Comparison of ENCODE assay signal across 8 cellular contexts in the genomic region with DNA sequence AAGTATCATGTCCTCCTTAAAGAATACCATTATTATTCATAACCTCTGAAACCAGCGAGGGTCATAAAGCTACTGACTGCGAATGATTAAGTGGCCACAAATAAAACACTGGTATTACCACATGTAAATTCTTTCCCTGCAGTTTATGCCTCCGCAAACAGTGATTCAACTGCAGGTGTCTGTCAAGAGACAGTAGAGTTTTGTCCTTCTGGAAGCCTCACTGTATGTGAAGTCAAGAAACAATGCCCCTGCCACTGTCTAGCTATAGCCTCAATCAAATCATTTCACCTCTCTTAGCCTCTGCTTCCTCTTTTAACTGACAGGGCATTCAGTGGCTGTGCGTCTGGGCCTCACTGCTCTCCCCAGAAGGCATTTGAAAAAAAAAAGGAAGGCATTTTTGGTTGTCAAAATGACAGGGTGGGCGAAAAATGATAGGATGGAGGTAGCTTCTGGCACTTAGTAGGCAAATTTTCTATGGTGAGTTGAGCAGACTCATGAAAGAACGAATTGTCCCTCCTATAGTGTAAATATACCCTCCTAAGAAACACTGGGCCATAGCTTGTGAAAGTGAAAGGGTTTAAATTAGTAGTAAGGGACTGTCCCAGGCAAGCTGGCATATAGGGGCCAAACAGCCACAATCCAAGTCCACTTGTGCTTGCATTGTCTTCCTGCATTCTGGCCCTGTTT.
DNase-seq lines count a peak whose midpoint lies in the region; ATAC-seq and TF ChIP-seq lines count a peak whose summit lies in the region.

No MANE protein-coding gene starts in this region.

- H3K27ac Mint-ChIP-seq in Calu3 (ENCODE audit: unreplicated experiment): peak overlapping the region; percentile 84
- no peak overlapping the region for H3K27ac Mint-ChIP-seq in activated naive CD4-positive, alpha-beta T cell treated with anti-CD3 and anti-CD28 coated beads for 36 hours

- H4K20me1 ChIP-seq in SK-N-SH (ENCODE audit: insufficient read depth) (no peaks in the 10 kb centered on the region), smooth muscle cell (ENCODE audit: low read depth) (no peaks in the 10 kb centered on the region)

- CTCF ChIA-PET in Calu3 (lab: Charles Lee) (interaction anchor here (0.7 to 2.0 kb wide), 10 partner anchors 10 to 216 kb away, joined by 3 to 7 read pairs (median 3); no protein-coding TSS in a partner anchor), SK-N-SH (lab: Yijun Ruan, JAX) (interaction anchor here (0.7 to 1.6 kb wide), 6 partner anchors 9 to 177 kb away, joined by 3 to 6 read pairs (median 3); no protein-coding TSS in a partner anchor)
- CTCF ChIA-PET in activated naive CD4-positive, alpha-beta T cell treated with anti-CD3 and anti-CD28 coated beads for 36 hours (lab: Charles Lee): interaction anchor here (0.6 kb wide), 2 partner anchors 216 to 545 kb away, joined by 4 to 5 read pairs; no protein-coding TSS in a partner anchor

- no peak for TF ChIP-seq CTCF in Calu3 (IDR thresholded peaks at IDR 0.05; ENCODE audit: unreplicated experiment)
- no peak for TF ChIP-seq CTCF in SK-N-SH (IDR thresholded peaks at IDR 0.05)
- no peak for TF ChIP-seq CTCF in foreskin keratinocyte (conservative IDR thresholded peaks at IDR 0.05)
- TF ChIP-seq CTCF in smooth muscle cell (IDR thresholded peaks at IDR 0.05; ENCODE audit: borderline replicate concordance, insufficient read depth, poor library complexity, severe bottlenecking): no peak

- peaks cover 3% of the 10 kb centered on the region for H3K36me3 Mint-ChIP-seq in Calu3 (ENCODE audit: insufficient read depth, unreplicated experiment)
- no peaks in the 10 kb centered on the region for H3K36me3 Mint-ChIP-seq in activated naive CD4-positive, alpha-beta T cell treated with anti-CD3 and anti-CD28 coated beads for 36 hours (ENCODE audit: low read depth)

- intact Hi-C loops in Calu3 (cut with micrococcal nuclease; ENCODE audit: unreplicated experiment): loop anchor here (10.0 kb wide), 3 partner anchors 93 to 203 kb away; no protein-coding TSS in a partner anchor
- intact Hi-C loops in activated naive CD4-positive, alpha-beta T cell treated with anti-CD3 and anti-CD28 coated beads for 36 hours (cut with micrococcal nuclease): no loop called here

- peaks cover 57% of the 10 kb centered on the region for H3K4me1 Mint-ChIP-seq in Calu3 (ENCODE audit: low read depth, unreplicated experiment)
- peaks cover 8% of the 10 kb centered on the region for H3K4me1 Mint-ChIP-seq in activated naive CD4-positive, alpha-beta T cell treated with anti-CD3 and anti-CD28 coated beads for 36 hours (ENCODE audit: low read depth)

- no peak for TF ChIP-seq RAD21 in SK-N-SH (IDR thresholded peaks at IDR 0.05; ENCODE audit: low read length)

- H3K9me3 Mint-ChIP-seq in Calu3 (ENCODE audit: low read depth, unreplicated experiment): no peaks in the 10 kb centered on the region
- H3K9me3 Mint-ChIP-seq in activated naive CD4-positive, alpha-beta T cell treated with anti-CD3 and anti-CD28 coated beads for 36 hours: no peaks in the 10 kb centered on the region

- peak overlapping the region; percentile 52 to 72 for H3K27ac ChIP-seq in SK-N-SH (ENCODE audit: low read depth in 2 of 2, low read length in 1 of 2)
- peak overlapping the region; percentile 69 for H3K27ac ChIP-seq in foreskin keratinocyte
- peak overlapping the region; percentile 98 for H3K27ac ChIP-seq in smooth muscle cell (ENCODE audit: low read depth)

- H3K36me3 ChIP-seq in SK-N-SH (replicated peaks in 1 of 2; ENCODE audit: control insufficient read depth in 1 of 2, insufficient read depth in 2 of 2, low read length in 1 of 2) (no peaks in the 10 kb centered on the region), smooth muscle cell (ENCODE audit: low read depth) (no peaks in the 10 kb centered on the region)

- DNase-seq in Calu3 (peak; percentile 37), SK-N-SH (no peak), foreskin keratinocyte (peak; percentile 95 to 96), smooth muscle cell (lab: John Stamatoyannopoulos, UW; ENCODE audit: unreplicated experiment) (no peak), iPS-NIHi11 (ENCODE audit: low spot score) (no peak)
- no peak for DNase-seq in activated naive CD4-positive, alpha-beta T cell treated with anti-CD3 and anti-CD28 coated beads for 36 hours

- H3K4me3 ChIP-seq in SK-N-SH (ENCODE audit: low read depth in 2 of 2, low read length in 1 of 2) (no peak overlapping the region), smooth muscle cell (no peak overlapping the region)

- H3K4me2 ChIP-seq in SK-N-SH (peak overlapping the region; percentile 46), smooth muscle cell (peak overlapping the region; percentile 41)

- H3F3A ChIP-seq in SK-N-SH (replicated peaks; ENCODE audit: insufficient read depth): peaks cover 24% of the 10 kb centered on the region
- peaks cover 27% of the 10 kb centered on the region for H3F3A ChIP-seq in smooth muscle cell (ENCODE audit: low read depth)

- WGBS in SK-N-SH (ENCODE audit: low lambda C conversion rate): 43% methylated on average over 6 of the region's 6 CpGs
- WGBS in smooth muscle cell (ENCODE audit: low lambda C conversion rate): 35% methylated on average over 6 of the region's 6 CpGs

- peak overlapping the region; percentile 49 for H3K4me3 Mint-ChIP-seq in Calu3 (ENCODE audit: low read depth, unreplicated experiment)
- no peak overlapping the region for H3K4me3 Mint-ChIP-seq in activated naive CD4-positive, alpha-beta T cell treated with anti-CD3 and anti-CD28 coated beads for 36 hours

- POLR2A ChIA-PET in SK-N-SH (lab: Yijun Ruan, JAX): no interaction called here

- H3K9me2 ChIP-seq in SK-N-SH: no peaks in the 10 kb centered on the region

- peak; percentile 48 to 81; a peak in 3 of 4 replicates for TF ChIP-seq EP300 in SK-N-SH (IDR thresholded peaks at IDR 0.05; ENCODE audit: borderline replicate concordance in 1 of 2, low read depth in 1 of 2, low read length in 1 of 2)

- H3K79me2 ChIP-seq in SK-N-SH (ENCODE audit: insufficient read depth): no peaks in the 10 kb centered on the region
- H3K79me2 ChIP-seq in smooth muscle cell (ENCODE audit: low read depth): no peaks in the 10 kb centered on the region

- BruUV-seq in Calu3 (replicated peaks; lab: Mats Ljungman, UMichigan): no TSS peak

- ATAC-seq in GM19395 (IDR thresholded peaks at IDR 0.05; ENCODE audit: unreplicated experiment): peak; percentile 81
- peak; percentile 80 for ATAC-seq in HG03342 (IDR thresholded peaks at IDR 0.05; ENCODE audit: unreplicated experiment)
- ATAC-seq in foreskin keratinocyte: peak; percentile 93

- H3K9me3 ChIP-seq in SK-N-SH (no peaks in the 10 kb centered on the region), smooth muscle cell (replicated peaks; ENCODE audit: low read depth) (no peaks in the 10 kb centered on the region)

- H3K27me3 ChIP-seq in SK-N-SH (ENCODE audit: insufficient read depth) (no peaks in the 10 kb centered on the region), foreskin keratinocyte (no peaks in the 10 kb centered on the region), smooth muscle cell (ENCODE audit: low read depth) (no peaks in the 10 kb centered on the region)

- H2AFZ ChIP-seq in SK-N-SH (ENCODE audit: low read depth) (peak overlapping the region; percentile 24; the same call in 1 of the 2 replicates), smooth muscle cell (ENCODE audit: low read depth) (no peak overlapping the region)

- H3K4me1 ChIP-seq in SK-N-SH (ENCODE audit: control insufficient read depth in 1 of 2, insufficient read depth in 2 of 2, low read depth in 1 of 2, low read length in 1 of 2) (peaks cover 11 to 32% of the 10 kb centered on the region in 2 experiments), foreskin keratinocyte (peaks cover 36% of the 10 kb centered on the region), smooth muscle cell (ENCODE audit: low read depth) (peaks cover 28% of the 10 kb centered on the region)

- H3K27me3 Mint-ChIP-seq in Calu3 (ENCODE audit: unreplicated experiment): no peaks in the 10 kb centered on the region
- no peaks in the 10 kb centered on the region for H3K27me3 Mint-ChIP-seq in activated naive CD4-positive, alpha-beta T cell treated with anti-CD3 and anti-CD28 coated beads for 36 hours (ENCODE audit: low read depth)

- H3K9ac ChIP-seq in SK-N-SH (peak overlapping the region; percentile 20), smooth muscle cell (ENCODE audit: low read depth) (no peak overlapping the region)

TF ChIP-seq in SK-N-SH, 30 proteins besides CTCF, POLR2A, EP300 and RAD21 (continues in another document):
- no peak for TF ChIP-seq ELF1 (IDR thresholded peaks at IDR 0.05)
- TF ChIP-seq, protein P1, sequence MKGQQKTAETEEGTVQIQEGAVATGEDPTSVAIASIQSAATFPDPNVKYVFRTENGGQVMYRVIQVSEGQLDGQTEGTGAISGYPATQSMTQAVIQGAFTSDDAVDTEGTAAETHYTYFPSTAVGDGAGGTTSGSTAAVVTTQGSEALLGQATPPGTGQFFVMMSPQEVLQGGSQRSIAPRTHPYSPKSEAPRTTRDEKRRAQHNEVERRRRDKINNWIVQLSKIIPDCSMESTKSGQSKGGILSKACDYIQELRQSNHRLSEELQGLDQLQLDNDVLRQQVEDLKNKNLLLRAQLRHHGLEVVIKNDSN (IDR thresholded peaks at IDR 0.05; ENCODE audit: borderline replicate concordance, low read depth): no peak
- TF ChIP-seq, protein P2, sequence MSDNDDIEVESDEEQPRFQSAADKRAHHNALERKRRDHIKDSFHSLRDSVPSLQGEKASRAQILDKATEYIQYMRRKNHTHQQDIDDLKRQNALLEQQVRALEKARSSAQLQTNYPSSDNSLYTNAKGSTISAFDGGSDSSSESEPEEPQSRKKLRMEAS (IDR thresholded peaks at IDR 0.05; ENCODE audit: low read depth): peak; percentile 58; the same call in 1 of the 2 replicates
- TF ChIP-seq FOSL2 (IDR thresholded peaks at IDR 0.05; ENCODE audit: borderline replicate concordance, low read depth): peak; percentile 67; the same call in 1 of the 2 replicates
- no peak for TF ChIP-seq RCOR1 (IDR thresholded peaks at IDR 0.05; ENCODE audit: low read length)
- peak; percentile 60; the same call in 1 of the 2 replicates for TF ChIP-seq TEAD4 (IDR thresholded peaks at IDR 0.05; ENCODE audit: borderline replicate concordance, insufficient read depth)
- peak; percentile 47; the same call in 1 of the 2 replicates for TF ChIP-seq NFIC (IDR thresholded peaks at IDR 0.05; ENCODE audit: borderline replicate concordance)
- peak; percentile 78; the same call in 1 of the 2 replicates for TF ChIP-seq FOXM1 (IDR thresholded peaks at IDR 0.05; ENCODE audit: low read depth)
- peak; percentile 67; the same call in 1 of the 2 replicates for TF ChIP-seq POLR2AphosphoS5 (IDR thresholded peaks at IDR 0.05; ENCODE audit: low read depth, low read length)
- TF ChIP-seq TCF12 (IDR thresholded peaks at IDR 0.05): peak; percentile 95
- no peak for TF ChIP-seq SMC3 (IDR thresholded peaks at IDR 0.05; ENCODE audit: low read depth, low read length)

Comparison
In these comparisons a context has a peak if more than half of its experiments do, and no peak if none do; other contexts are left out.
1. DNase-seq: peak in Calu3 (single experiment) and foreskin keratinocyte (2 of 2); none in SK-N-SH (single experiment), smooth muscle cell (single experiment), iPS-NIHi11 (single experiment) and activated naive CD4-positive, alpha-beta T cell treated with anti-CD3 and anti-CD28 coated beads for 36 hours (single experiment).
2. Peak in every context shown above with its lines, with median percentiles within 50 percentile points of each other: ATAC-seq and H3K27ac ChIP-seq.